Comparison of ENCODE assay signal across 7 cellular contexts in the genomic region with DNA sequence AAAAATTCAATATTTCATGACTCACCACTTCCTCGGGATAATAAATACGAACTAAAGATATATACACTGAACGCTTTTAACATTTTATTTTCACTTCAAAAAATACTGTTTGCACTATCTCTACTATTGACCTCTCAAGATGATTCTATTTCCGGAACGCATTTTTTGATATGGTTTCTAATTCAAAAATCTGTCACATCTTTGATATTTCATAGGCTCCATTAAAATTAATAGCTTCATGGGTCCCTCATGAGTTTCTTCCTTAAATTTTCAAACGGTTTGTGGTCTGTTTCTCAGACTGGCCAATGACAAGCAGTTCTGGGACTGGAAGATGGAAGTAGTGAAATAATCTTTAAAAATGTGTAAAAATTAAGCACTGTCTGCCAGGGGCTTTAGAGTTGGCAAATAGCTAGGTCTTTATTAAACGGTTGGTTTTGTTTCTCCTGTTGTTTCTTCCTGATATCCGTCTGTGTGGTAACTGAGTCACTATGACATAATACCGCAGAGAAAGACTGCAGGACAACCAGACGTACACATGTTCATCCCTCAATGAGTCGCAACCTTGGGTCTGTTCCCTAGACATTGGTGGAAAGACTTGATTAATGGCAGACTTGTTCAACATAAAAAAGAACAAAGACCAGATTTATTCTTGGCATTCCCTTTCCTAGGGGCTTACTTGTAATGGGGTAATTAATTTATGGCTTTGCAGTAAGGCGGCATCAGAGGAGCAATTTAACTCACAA.
DNase-seq lines count a peak whose midpoint lies in the region; FAIRE-seq and TF ChIP-seq lines count a peak whose summit lies in the region.

No MANE protein-coding gene starts in this region.

- in situ Hi-C loops in astrocyte of the cerebellum (cut with HindIII; ENCODE audit: low sequenced_read_pairs): no loop called here

- FAIRE-seq in islet of Langerhans (lab: Jason Lieb, UNC) (peak; percentile 24), D721Med (lab: Jason Lieb, UNC) (no peak)

- TF ChIP-seq POLR2A in testis (IDR thresholded peaks at IDR 0.05): no peak

- H3K4me3 ChIP-seq in astrocyte of the cerebellum (ENCODE audit: low read depth, low read length) (peak overlapping the region; percentile 89), testis (peak overlapping the region; percentile 36 to 61)

- DNase-seq in HS-5 (ENCODE audit: low read depth) (peak; percentile 68), astrocyte of the cerebellum (ENCODE audit: low read depth) (peak; percentile 91), testis (no peak), D721Med (ENCODE audit: insufficient read length, low spot score) (no peak), 8988T (no peak), DMS53 (lab: John Stamatoyannopoulos, UW) (no peak)

- H3K27ac ChIP-seq in testis: peak overlapping the region in 1 of 2 donors; percentile 26

- no peak for TF ChIP-seq CTCF in astrocyte of the cerebellum (IDR thresholded peaks at IDR 0.05; ENCODE audit: low read depth, low read length, missing control alignments)
- no peak for TF ChIP-seq CTCF in testis (IDR thresholded peaks at IDR 0.05)
- no peak for TF ChIP-seq CTCF in D721Med (IDR thresholded peaks at IDR 0.05; ENCODE audit: insufficient read depth, missing control alignments)

- no peaks in the 10 kb centered on the region for H3K27me3 ChIP-seq in testis

- 49 to 62% methylated on average over 12 of the region's 12 CpGs for WGBS in testis, 2 donors

- no peaks in the 10 kb centered on the region for H3K9me3 ChIP-seq in testis

- no peaks in the 10 kb centered on the region for H3K36me3 ChIP-seq in testis (ENCODE audit: low read depth, missing control alignments)

- intact Hi-C loops in testis (cut with DNase I; ENCODE audit: low total_unique reads): no loop called here

- no peaks in the 10 kb centered on the region for H3K4me1 ChIP-seq in testis

Comparison
In these comparisons a context has a peak if more than half of its experiments do, and no peak if none do; other contexts are left out.
1. DNase-seq: peak in HS-5 (single experiment) and astrocyte of the cerebellum (single experiment); none in testis (single experiment), D721Med (single experiment), 8988T (single experiment) and DMS53 (single experiment).